In genomic region chr16:5422643-5423496, GRCh38 we compare ENCODE assay signal across 24 cellular contexts.
"Had no signal": no experiment of that assay in that cellular context is flagged by ENCODE, and none has a peak within 500 bp of the region (broad histone marks: within the 10 kb centered on the region; RNA-seq: fewer than 3 reads in every experiment).

No MANE protein-coding gene starts in this region.

- H3K36me3 Mint-ChIP-seq: memory B cell; natural killer cell; stimulated activated naive B cell treated with anti-CD40 and anti-IgM and Interleukin-4, amounts not matched to agents 10 μg/mL and 1 μg/mL and 100 μg/mL, for 72 hours had no signal

- ATAC-seq: esophagus mucosa, gastrocnemius medialis, left lobe of liver, natural killer cell, psoas muscle, right cardiac atrium had no signal

- H3K36me3 ChIP-seq: gastrocnemius medialis, ovary, spleen, suprapubic skin, transverse colon, vagina had no signal

- H3K27ac ChIP-seq: epithelial cell of prostate, gastrocnemius medialis, ovary, psoas muscle, skin epidermis, spleen, suprapubic skin, transverse colon, vagina had no signal

- H3K27me3 ChIP-seq: gastrocnemius medialis, ovary, suprapubic skin, transverse colon, vagina had no signal

- H3K9me3 Mint-ChIP-seq: dendritic cell treated with granulocyte-macrophage colony-stimulating factor and Interleukin-4, amounts not matched to agents 40 ng/mL and 50 ng/mL, for 4 days; endodermal cell; natural killer cell; stimulated activated naive B cell treated with anti-CD40 and anti-IgM and Interleukin-4, amounts not matched to agents 10 μg/mL and 1 μg/mL and 100 μg/mL, for 72 hours; stimulated activated naive CD8-positive, alpha-beta T cell treated with anti-CD3 and anti-CD28 coated beads, Interleukin-15, Interleukin-2, amounts not matched to agents 100 ng/mL and 50 ng/mL, for 24 hours had no signal

- DNase-seq: effector CD8-positive, alpha-beta T cell; endodermal cell; foreskin fibroblast; gastrocnemius medialis; head of caudate nucleus; natural killer cell; occipital lobe; ovary; posterior cingulate gyrus; psoas muscle; right cardiac atrium; spleen; stimulated activated naive B cell treated with anti-CD40 and anti-IgM and Interleukin-4, amounts not matched to agents 10 μg/mL and 1 μg/mL and 100 μg/mL, for 72 hours; transverse colon had no signal

- H3K4me3 Mint-ChIP-seq: dendritic cell treated with granulocyte-macrophage colony-stimulating factor and Interleukin-4, amounts not matched to agents 40 ng/mL and 50 ng/mL, for 4 days; endodermal cell; memory B cell; natural killer cell; stimulated activated naive B cell treated with anti-CD40 and anti-IgM and Interleukin-4, amounts not matched to agents 10 μg/mL and 1 μg/mL and 100 μg/mL, for 72 hours; stimulated activated naive CD8-positive, alpha-beta T cell treated with anti-CD3 and anti-CD28 coated beads, Interleukin-15, Interleukin-2, amounts not matched to agents 100 ng/mL and 50 ng/mL, for 24 hours had no signal

- H3K4me1 Mint-ChIP-seq: endodermal cell; memory B cell; natural killer cell; stimulated activated naive B cell treated with anti-CD40 and anti-IgM and Interleukin-4, amounts not matched to agents 10 μg/mL and 1 μg/mL and 100 μg/mL, for 72 hours had no signal

- H3K27ac Mint-ChIP-seq: dendritic cell treated with granulocyte-macrophage colony-stimulating factor and Interleukin-4, amounts not matched to agents 40 ng/mL and 50 ng/mL, for 4 days; endodermal cell; memory B cell; natural killer cell; stimulated activated naive B cell treated with anti-CD40 and anti-IgM and Interleukin-4, amounts not matched to agents 10 μg/mL and 1 μg/mL and 100 μg/mL, for 72 hours; stimulated activated naive CD8-positive, alpha-beta T cell treated with anti-CD3 and anti-CD28 coated beads, Interleukin-15, Interleukin-2, amounts not matched to agents 100 ng/mL and 50 ng/mL, for 24 hours had no signal

- H3K4me1 ChIP-seq: gastrocnemius medialis, psoas muscle, spleen, suprapubic skin, transverse colon, vagina had no signal

- H3K9me3 ChIP-seq: gastrocnemius medialis, ovary, psoas muscle, spleen, suprapubic skin, transverse colon, vagina had no signal

- H3K4me3 ChIP-seq: gastrocnemius medialis, lung, ovary, psoas muscle, skin epidermis, spleen, suprapubic skin, transverse colon, vagina had no signal
